ENCODE assay signal across 8 cellular contexts in the genomic region with DNA sequence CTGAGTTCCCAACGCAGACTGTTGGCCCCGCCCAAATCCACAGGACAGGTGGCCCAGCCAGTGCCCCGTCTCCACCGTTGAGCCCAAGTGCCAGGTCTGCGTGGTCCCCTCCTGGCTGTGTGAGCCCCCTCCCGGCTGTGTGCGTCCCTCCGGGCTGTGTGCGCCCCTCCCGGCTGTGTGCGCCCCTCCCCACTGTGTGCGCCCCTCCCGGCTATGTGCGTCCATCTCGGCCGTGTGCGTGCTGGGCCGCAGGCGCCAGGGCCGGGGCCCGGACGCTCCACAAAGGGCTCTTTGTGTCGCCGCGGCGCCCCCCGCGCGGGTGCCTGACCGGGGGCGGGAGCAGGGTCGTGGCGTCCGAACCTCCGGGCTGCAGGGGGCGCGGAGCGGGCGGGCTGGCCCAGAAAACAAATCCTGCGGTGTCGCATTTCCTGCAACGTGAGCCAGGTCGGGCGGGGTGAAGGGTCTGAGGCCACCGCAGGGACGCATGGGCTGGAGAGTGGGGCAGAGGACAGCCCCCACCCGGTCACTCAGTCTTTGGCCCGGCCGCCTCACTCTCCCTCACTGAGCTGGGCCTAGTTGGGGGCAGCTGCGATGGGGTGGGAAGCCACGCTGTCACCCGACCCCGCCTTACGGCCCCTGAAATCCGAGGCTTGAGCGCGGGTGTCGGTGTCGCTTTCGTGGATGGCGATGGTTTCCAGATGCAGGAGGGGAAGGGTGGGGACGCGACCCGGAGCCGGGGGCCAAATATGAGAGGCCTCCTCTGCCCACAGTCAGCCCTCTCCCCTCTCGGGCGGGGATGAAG. TPM values are rescaled to one million over a fixed set of nuclear protein-coding genes. Genes with fewer than 3 reads are reported as not detected.
DNase-seq lines count a peak whose midpoint lies in the region; ATAC-seq and TF ChIP-seq lines count a peak whose summit lies in the region.

No MANE protein-coding gene starts in this region.

- H3K9me3 ChIP-seq in BE2C: no peaks in the 10 kb centered on the region

- peaks cover 21% of the 10 kb centered on the region for H3K4me1 Mint-ChIP-seq in activated T-cell treated with anti-CD3 and anti-CD28 coated beads, Interleukin-2, amount 50 U/mL, for 72 hours (ENCODE audit: low read depth)
- peaks cover 16 to 19% of the 10 kb centered on the region in 2 donors for H3K4me1 Mint-ChIP-seq in stimulated activated naive B cell treated with anti-CD40 and anti-IgM and Interleukin-4, amounts not matched to agents 10 μg/mL and 1 μg/mL and 100 μg/mL, for 72 hours
- H3K4me1 Mint-ChIP-seq in glutamatergic neuron (ENCODE audit: low read depth, unreplicated experiment): peaks cover 11% of the 10 kb centered on the region

- DNase-seq in activated T-cell treated with anti-CD3 and anti-CD28 coated beads, Interleukin-2, amount 50 U/mL, for 72 hours: no peak
- DNase-seq in activated T-cell treated with anti-CD3 and anti-CD28 coated beads, Interleukin-2, amount 50 U/mL, for 1 hour: no peak
- DNase-seq in NCI-H69 (lab: John Stamatoyannopoulos, UW): peak; percentile 60
- DNase-seq in stimulated activated naive B cell treated with anti-CD40 and anti-IgM and Interleukin-4, amounts not matched to agents 10 μg/mL and 1 μg/mL and 100 μg/mL, for 72 hours: no peak
- DNase-seq in HCEC 1CT: no peak
- DNase-seq in BE2C: no peak
- no peak for DNase-seq in glutamatergic neuron

- peaks cover 47% of the 10 kb centered on the region for H3K27me3 Mint-ChIP-seq in activated T-cell treated with anti-CD3 and anti-CD28 coated beads, Interleukin-2, amount 50 U/mL, for 72 hours (ENCODE audit: low read depth)
- H3K27me3 Mint-ChIP-seq in stimulated activated naive B cell treated with anti-CD40 and anti-IgM and Interleukin-4, amounts not matched to agents 10 μg/mL and 1 μg/mL and 100 μg/mL, for 72 hours: peaks cover 57 to 82% of the 10 kb centered on the region in 2 donors
- peaks cover 18% of the 10 kb centered on the region for H3K27me3 Mint-ChIP-seq in glutamatergic neuron (ENCODE audit: unreplicated experiment)

- no peak for ATAC-seq in activated T-cell treated with anti-CD3 and anti-CD28 coated beads, Interleukin-2, amount 50 U/mL, for 72 hours (replicated peaks in 1 of 2)
- no peak for ATAC-seq in stimulated activated naive B cell treated with anti-CD40 and anti-IgM and Interleukin-4, amounts not matched to agents 10 μg/mL and 1 μg/mL and 100 μg/mL, for 72 hours (replicated peaks)

- peak overlapping the region; percentile 51 to 57 for H3K4me3 Mint-ChIP-seq in activated T-cell treated with anti-CD3 and anti-CD28 coated beads, Interleukin-2, amount 50 U/mL, for 72 hours
- H3K4me3 Mint-ChIP-seq in stimulated activated naive B cell treated with anti-CD40 and anti-IgM and Interleukin-4, amounts not matched to agents 10 μg/mL and 1 μg/mL and 100 μg/mL, for 72 hours: peak overlapping the region; percentile 21 to 35
- no peak overlapping the region for H3K4me3 Mint-ChIP-seq in glutamatergic neuron (ENCODE audit: unreplicated experiment)

- peaks cover 49% of the 10 kb centered on the region for H3K27me3 ChIP-seq in BE2C

- no peaks in the 10 kb centered on the region for H3K4me1 ChIP-seq in BE2C

- no peak overlapping the region for H3K27ac Mint-ChIP-seq in activated T-cell treated with anti-CD3 and anti-CD28 coated beads, Interleukin-2, amount 50 U/mL, for 72 hours
- H3K27ac Mint-ChIP-seq in stimulated activated naive B cell treated with anti-CD40 and anti-IgM and Interleukin-4, amounts not matched to agents 10 μg/mL and 1 μg/mL and 100 μg/mL, for 72 hours: peak overlapping the region; percentile 47
- H3K27ac Mint-ChIP-seq in glutamatergic neuron (ENCODE audit: unreplicated experiment): no peak overlapping the region

- TF ChIP-seq CTCF in BE2C (IDR thresholded peaks at IDR 0.05; ENCODE audit: low read depth, low read length): no peak
- TF ChIP-seq CTCF in glutamatergic neuron (IDR thresholded peaks at IDR 0.05; ENCODE audit: partially characterized antibody, unreplicated experiment): no peak

- H3K36me3 Mint-ChIP-seq in activated T-cell treated with anti-CD3 and anti-CD28 coated beads, Interleukin-2, amount 50 U/mL, for 72 hours (ENCODE audit: insufficient read depth in 2 of 2): no peaks in the 10 kb centered on the region
- peaks cover 0 to 1% of the 10 kb centered on the region in 2 donors for H3K36me3 Mint-ChIP-seq in stimulated activated naive B cell treated with anti-CD40 and anti-IgM and Interleukin-4, amounts not matched to agents 10 μg/mL and 1 μg/mL and 100 μg/mL, for 72 hours
- no peaks in the 10 kb centered on the region for H3K36me3 Mint-ChIP-seq in glutamatergic neuron (ENCODE audit: unreplicated experiment)

- H3K36me3 ChIP-seq in BE2C: no peaks in the 10 kb centered on the region

- H3K9me3 Mint-ChIP-seq in activated T-cell treated with anti-CD3 and anti-CD28 coated beads, Interleukin-2, amount 50 U/mL, for 72 hours: no peaks in the 10 kb centered on the region
- H3K9me3 Mint-ChIP-seq in stimulated activated naive B cell treated with anti-CD40 and anti-IgM and Interleukin-4, amounts not matched to agents 10 μg/mL and 1 μg/mL and 100 μg/mL, for 72 hours: no peaks in the 10 kb centered on the region
- H3K9me3 Mint-ChIP-seq in glutamatergic neuron (ENCODE audit: unreplicated experiment): peaks cover 3% of the 10 kb centered on the region

- H3K4me3 ChIP-seq in iPS-11a (ENCODE audit: low read depth, low read length) (peak overlapping the region; percentile 33), BE2C (ENCODE audit: low read depth, low read length) (no peak overlapping the region)

RNA-seq across cellular contexts. Expression of gene TNFRSF25, which starts 18.8 kb away (rescaled TPM):
- total RNA-seq in activated T-cell treated with anti-CD3 and anti-CD28 coated beads, Interleukin-2, amount 50 U/mL, for 72 hours: 100 to 1,000 TPM in 1 of 2 donors, 10 to 100 TPM in 1; 89.2 to 101 TPM
- polyA plus RNA-seq in BE2C (2012; ENCODE audit: insufficient read depth, insufficient read length, low read depth): 6.8 TPM
- total RNA-seq in glutamatergic neuron (ENCODE audit: unreplicated experiment): 47.5 TPM

RNA-seq across cellular contexts. Expression of gene ESPN, which starts 22.6 kb away (rescaled TPM):
- total RNA-seq in activated T-cell treated with anti-CD3 and anti-CD28 coated beads, Interleukin-2, amount 50 U/mL, for 72 hours: 1 to 10 TPM; 1.3 to 2.0 TPM
- polyA plus RNA-seq in BE2C (2012; ENCODE audit: insufficient read depth, insufficient read length, low read depth): not detected
- total RNA-seq in glutamatergic neuron (ENCODE audit: unreplicated experiment): 25.7 TPM

RNA-seq across cellular contexts. Expression of gene HES2, which starts 27.5 kb away (rescaled TPM):
- 1 to 10 TPM in 1 of 2 donors, under 1 TPM in 1; 0.44 to 1.2 TPM for total RNA-seq in activated T-cell treated with anti-CD3 and anti-CD28 coated beads, Interleukin-2, amount 50 U/mL, for 72 hours
- not detected for polyA plus RNA-seq in BE2C (2012; ENCODE audit: insufficient read depth, insufficient read length, low read depth)
- 54.6 TPM for total RNA-seq in glutamatergic neuron (ENCODE audit: unreplicated experiment)

RNA-seq across cellular contexts. Expression of gene PLEKHG5, which starts 44.2 kb away (rescaled TPM):
- total RNA-seq in activated T-cell treated with anti-CD3 and anti-CD28 coated beads, Interleukin-2, amount 50 U/mL, for 72 hours: 1 to 10 TPM; 2.6 to 3.2 TPM
- polyA plus RNA-seq in BE2C (2012; ENCODE audit: insufficient read depth, insufficient read length, low read depth): 14.3 TPM
- 53.0 TPM for total RNA-seq in glutamatergic neuron (ENCODE audit: unreplicated experiment)

RNA-seq across cellular contexts. Expression of gene ACOT7, which starts 53.6 kb away (rescaled TPM):
- total RNA-seq in activated T-cell treated with anti-CD3 and anti-CD28 coated beads, Interleukin-2, amount 50 U/mL, for 72 hours: 10 to 100 TPM; 32.1 to 37.6 TPM
- polyA plus RNA-seq in BE2C (2012; ENCODE audit: insufficient read depth, insufficient read length, low read depth): 143 TPM
- total RNA-seq in glutamatergic neuron (ENCODE audit: unreplicated experiment): 175 TPM

Comparison
In these comparisons a context has a peak if more than half of its experiments do, and no peak if none do; other contexts are left out.
1. RNA of gene HES2, which starts 27.5 kb away (total RNA-seq): 54.6 TPM in glutamatergic neuron (single experiment); 0.44 to 1.2 TPM in activated T-cell treated with anti-CD3 and anti-CD28 coated beads, Interleukin-2, amount 50 U/mL, for 72 hours; every median in the first group is over 10 times any median in the second.